In the genomic region with DNA sequence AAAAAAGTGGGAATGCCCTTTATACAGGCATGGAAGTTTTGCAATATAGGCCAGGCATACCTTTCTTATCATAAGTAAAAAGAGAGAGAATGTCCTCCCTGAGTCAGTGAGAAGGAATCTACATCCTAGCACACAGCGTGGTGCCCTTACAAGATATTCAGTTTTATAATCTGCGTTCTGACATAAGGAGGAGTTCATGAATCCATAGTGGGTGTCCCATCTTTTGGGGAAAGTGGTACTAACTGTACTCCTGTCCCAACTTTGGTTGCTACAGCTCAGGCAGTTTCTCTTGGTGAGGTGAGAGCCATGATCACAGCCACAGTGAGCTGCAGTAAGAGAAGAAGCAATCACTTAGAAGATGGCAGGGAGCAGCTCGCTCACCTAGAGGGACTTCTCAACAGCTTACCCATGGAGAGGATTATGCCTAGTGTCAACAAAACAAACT, we compare ENCODE assay signal across 1 cellular context.
TF ChIP-seq lines count a peak whose summit lies in the region.

No MANE protein-coding gene starts in this region.

TF ChIP-seq in SK-N-SH treated with all-trans-retinoic acid at 6 μM for 48 hours, 23 proteins besides CTCF, POLR2A, EP300 and RAD21 (continued from another document):
- TF ChIP-seq, protein P1, sequence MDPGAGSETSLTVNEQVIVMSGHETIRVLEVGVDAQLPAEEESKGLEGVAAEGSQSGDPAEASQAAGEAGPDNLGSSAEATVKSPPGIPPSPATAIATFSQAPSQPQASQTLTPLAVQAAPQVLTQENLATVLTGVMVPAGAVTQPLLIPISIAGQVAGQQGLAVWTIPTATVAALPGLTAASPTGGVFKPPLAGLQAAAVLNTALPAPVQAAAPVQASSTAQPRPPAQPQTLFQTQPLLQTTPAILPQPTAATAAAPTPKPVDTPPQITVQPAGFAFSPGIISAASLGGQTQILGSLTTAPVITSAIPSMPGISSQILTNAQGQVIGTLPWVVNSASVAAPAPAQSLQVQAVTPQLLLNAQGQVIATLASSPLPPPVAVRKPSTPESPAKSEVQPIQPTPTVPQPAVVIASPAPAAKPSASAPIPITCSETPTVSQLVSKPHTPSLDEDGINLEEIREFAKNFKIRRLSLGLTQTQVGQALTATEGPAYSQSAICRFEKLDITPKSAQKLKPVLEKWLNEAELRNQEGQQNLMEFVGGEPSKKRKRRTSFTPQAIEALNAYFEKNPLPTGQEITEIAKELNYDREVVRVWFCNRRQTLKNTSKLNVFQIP (CRISPR knock-in tag; IDR thresholded peaks at IDR 0.05; ENCODE audit: borderline replicate concordance, low read depth) = no peak
- TF ChIP-seq, protein P2, sequence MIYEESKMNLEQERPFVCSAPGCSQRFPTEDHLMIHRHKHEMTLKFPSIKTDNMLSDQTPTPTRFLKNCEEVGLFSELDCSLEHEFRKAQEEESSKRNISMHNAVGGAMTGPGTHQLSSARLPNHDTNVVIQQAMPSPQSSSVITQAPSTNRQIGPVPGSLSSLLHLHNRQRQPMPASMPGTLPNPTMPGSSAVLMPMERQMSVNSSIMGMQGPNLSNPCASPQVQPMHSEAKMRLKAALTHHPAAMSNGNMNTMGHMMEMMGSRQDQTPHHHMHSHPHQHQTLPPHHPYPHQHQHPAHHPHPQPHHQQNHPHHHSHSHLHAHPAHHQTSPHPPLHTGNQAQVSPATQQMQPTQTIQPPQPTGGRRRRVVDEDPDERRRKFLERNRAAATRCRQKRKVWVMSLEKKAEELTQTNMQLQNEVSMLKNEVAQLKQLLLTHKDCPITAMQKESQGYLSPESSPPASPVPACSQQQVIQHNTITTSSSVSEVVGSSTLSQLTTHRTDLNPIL (CRISPR knock-in tag; IDR thresholded peaks at IDR 0.05; ENCODE audit: low read depth) = no peak
- TF ChIP-seq SNAI2 (CRISPR knock-in tag; IDR thresholded peaks at IDR 0.05) (no peak), ZFP30 (CRISPR knock-in tag; IDR thresholded peaks at IDR 0.05) (no peak), TOX (CRISPR knock-in tag; IDR thresholded peaks at IDR 0.05; ENCODE audit: borderline replicate concordance) (no peak), CSDC2 (CRISPR knock-in tag; IDR thresholded peaks at IDR 0.05) (no peak), ISL1 (CRISPR knock-in tag; IDR thresholded peaks at IDR 0.05) (no peak), PPARA (CRISPR knock-in tag; IDR thresholded peaks at IDR 0.05; ENCODE audit: borderline replicate concordance) (no peak), RARB (CRISPR knock-in tag; IDR thresholded peaks at IDR 0.05) (no peak)
- TF ChIP-seq, protein P3, sequence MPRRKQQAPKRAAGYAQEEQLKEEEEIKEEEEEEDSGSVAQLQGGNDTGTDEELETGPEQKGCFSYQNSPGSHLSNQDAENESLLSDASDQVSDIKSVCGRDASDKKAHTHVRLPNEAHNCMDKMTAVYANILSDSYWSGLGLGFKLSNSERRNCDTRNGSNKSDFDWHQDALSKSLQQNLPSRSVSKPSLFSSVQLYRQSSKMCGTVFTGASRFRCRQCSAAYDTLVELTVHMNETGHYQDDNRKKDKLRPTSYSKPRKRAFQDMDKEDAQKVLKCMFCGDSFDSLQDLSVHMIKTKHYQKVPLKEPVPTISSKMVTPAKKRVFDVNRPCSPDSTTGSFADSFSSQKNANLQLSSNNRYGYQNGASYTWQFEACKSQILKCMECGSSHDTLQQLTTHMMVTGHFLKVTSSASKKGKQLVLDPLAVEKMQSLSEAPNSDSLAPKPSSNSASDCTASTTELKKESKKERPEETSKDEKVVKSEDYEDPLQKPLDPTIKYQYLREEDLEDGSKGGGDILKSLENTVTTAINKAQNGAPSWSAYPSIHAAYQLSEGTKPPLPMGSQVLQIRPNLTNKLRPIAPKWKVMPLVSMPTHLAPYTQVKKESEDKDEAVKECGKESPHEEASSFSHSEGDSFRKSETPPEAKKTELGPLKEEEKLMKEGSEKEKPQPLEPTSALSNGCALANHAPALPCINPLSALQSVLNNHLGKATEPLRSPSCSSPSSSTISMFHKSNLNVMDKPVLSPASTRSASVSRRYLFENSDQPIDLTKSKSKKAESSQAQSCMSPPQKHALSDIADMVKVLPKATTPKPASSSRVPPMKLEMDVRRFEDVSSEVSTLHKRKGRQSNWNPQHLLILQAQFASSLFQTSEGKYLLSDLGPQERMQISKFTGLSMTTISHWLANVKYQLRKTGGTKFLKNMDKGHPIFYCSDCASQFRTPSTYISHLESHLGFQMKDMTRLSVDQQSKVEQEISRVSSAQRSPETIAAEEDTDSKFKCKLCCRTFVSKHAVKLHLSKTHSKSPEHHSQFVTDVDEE (CRISPR knock-in tag; IDR thresholded peaks at IDR 0.05) = no peak
